ENCODE assay signal across 8 cellular contexts in genomic region chr2:74147729-74148456, GRCh38. TPM values are rescaled to one million over a fixed set of nuclear protein-coding genes. Genes with fewer than 3 reads are reported as not detected.
DNase-seq lines count a peak whose midpoint lies in the region; ATAC-seq, FAIRE-seq and TF ChIP-seq lines count a peak whose summit lies in the region.

Gene BOLA3 (minus strand): TSS chr2:74147912. CDS start chr2:74147874, 38 bp downstream.

- peaks cover 3% of the 10 kb centered on the region; the same call in 1 of the 2 replicates for H4K20me1 ChIP-seq in DOHH2 (ENCODE audit: control insufficient read depth, insufficient read depth, low read depth, low read length)
- H4K20me1 ChIP-seq in neural cell (ENCODE audit: insufficient read depth): no peaks in the 10 kb centered on the region

- peak within 1 kb of the TSS; percentile 56 for H2AFZ ChIP-seq in neural cell (ENCODE audit: low read depth, low read length)

- no peak for FAIRE-seq in RCC 7860 (lab: Jason Lieb, UNC)

- H3K27me3 ChIP-seq in DOHH2 (ENCODE audit: control insufficient read depth, low read length) (no peaks in the 10 kb centered on the region), neural cell (ENCODE audit: insufficient read depth, low read depth, low read length) (no peaks in the 10 kb centered on the region), stomach smooth muscle (ENCODE audit: control insufficient read depth in 1 of 2, insufficient read depth in 2 of 2, low read length in 2 of 2) (no peaks in the 10 kb centered on the region)

- DNase-seq in Jurkat, Clone E6-1 (ENCODE audit: low read depth, low spot score): peak; percentile 46
- DNase-seq in RCC 7860 (ENCODE audit: low spot score) (peak; percentile 70), fibroblast of the aortic adventitia (ENCODE audit: low read depth) (peak; percentile 56)
- peak; percentile 64 to 77 for DNase-seq in activated T-helper 1 cell treated with anti-CD3 and anti-CD28 coated beads, Interleukin-2, amount 50 U/mL, for 16 hours (ENCODE audit: low read depth in 1 of 2, low spot score in 1 of 2)

- peak; percentile 88 for ATAC-seq in GM21619 (IDR thresholded peaks at IDR 0.05; ENCODE audit: unreplicated experiment)

- H3K9ac ChIP-seq in neural cell (ENCODE audit: low read length) (peak within 1 kb of the TSS; percentile 76), stomach smooth muscle (ENCODE audit: low read length in 2 of 2) (peak within 1 kb of the TSS; percentile 86 to 89)

- H3K27ac ChIP-seq in DOHH2 (ENCODE audit: low read depth, low read length) (peak within 1 kb of the TSS; percentile 33), neural cell (ENCODE audit: low read length) (peak within 1 kb of the TSS; percentile 72), stomach smooth muscle (ENCODE audit: low read length) (peak within 1 kb of the TSS; percentile 41)

- H3F3A ChIP-seq in DOHH2 (ENCODE audit: control insufficient read depth, insufficient read depth): peaks cover 37% of the 10 kb centered on the region
- H3F3A ChIP-seq in neural cell (ENCODE audit: insufficient read depth, low read length, poor library complexity, severe bottlenecking): no peaks in the 10 kb centered on the region

- H3K4me3 ChIP-seq in DOHH2 (ENCODE audit: low read length) (peak within 1 kb of the TSS; percentile 90), fibroblast of the aortic adventitia (ENCODE audit: low read depth, low read length) (peak within 1 kb of the TSS; percentile 78), neural cell (ENCODE audit: low read length) (peak within 1 kb of the TSS; percentile 94), stomach smooth muscle (ENCODE audit: low read length in 2 of 2) (peak within 1 kb of the TSS; percentile 78 to 93)
- H3K4me3 ChIP-seq in Jurkat, Clone E6-1 (ENCODE audit: low read length): peak within 1 kb of the TSS; percentile 92

- TF ChIP-seq CTCF in DOHH2 (IDR thresholded peaks at IDR 0.05; ENCODE audit: low read depth, low read length, poor library complexity, severe bottlenecking): peak; percentile 84
- TF ChIP-seq CTCF in fibroblast of the aortic adventitia (IDR thresholded peaks at IDR 0.05; ENCODE audit: insufficient read depth, low read length): peak; percentile 39
- peak; percentile 79 for TF ChIP-seq CTCF in neural cell (IDR thresholded peaks at IDR 0.05; ENCODE audit: poor library complexity, severe bottlenecking)

- no peaks in the 10 kb centered on the region for H3K9me3 ChIP-seq in DOHH2 (ENCODE audit: control insufficient read depth, insufficient read depth, low read length)
- no peaks in the 10 kb centered on the region for H3K9me3 ChIP-seq in neural cell (ENCODE audit: low read length)
- H3K9me3 ChIP-seq in stomach smooth muscle (ENCODE audit: control insufficient read depth in 2 of 2, low read length in 2 of 2): no peaks in the 10 kb centered on the region

- TF ChIP-seq RAD21 in neural cell (conservative IDR thresholded peaks at IDR 0.05): peak; percentile 75

- TF ChIP-seq EP300 in neural cell (conservative IDR thresholded peaks at IDR 0.05; ENCODE audit: poor library complexity, severe bottlenecking): no peak

- peak within 1 kb of the TSS; percentile 92 for H3K4me2 ChIP-seq in DOHH2 (ENCODE audit: low read length)
- H3K4me2 ChIP-seq in neural cell (ENCODE audit: low read length): peak within 1 kb of the TSS; percentile 94

- H3K4me1 ChIP-seq in DOHH2 (ENCODE audit: control insufficient read depth, low read length) (peaks cover 49% of the 10 kb centered on the region), stomach smooth muscle (ENCODE audit: control insufficient read depth, insufficient read depth, low read length) (peaks cover 23% of the 10 kb centered on the region)

- H3K9me2 ChIP-seq in DOHH2 (replicated peaks; ENCODE audit: control insufficient read depth, low read length) (no peaks in the 10 kb centered on the region), neural cell (ENCODE audit: insufficient read depth, low read length) (no peaks in the 10 kb centered on the region)

- H3K79me2 ChIP-seq in DOHH2 (ENCODE audit: control insufficient read depth, low read length) (peaks cover 16% of the 10 kb centered on the region), neural cell (replicated peaks; ENCODE audit: insufficient read depth, low read length) (peaks cover 16% of the 10 kb centered on the region)

- H3K36me3 ChIP-seq in DOHH2 (ENCODE audit: control insufficient read depth, low read length) (peaks cover 25% of the 10 kb centered on the region), neural cell (ENCODE audit: insufficient read depth, low read length) (peaks cover 3% of the 10 kb centered on the region), stomach smooth muscle (ENCODE audit: control insufficient read depth in 2 of 2, insufficient read depth in 2 of 2, low read length in 2 of 2) (peaks cover 2 to 6% of the 10 kb centered on the region in 2 donors)

TF ChIP-seq in neural cell, 6 proteins besides CTCF, POLR2A, EP300 and RAD21:
- TF ChIP-seq SMC3 (conservative IDR thresholded peaks at IDR 0.05; ENCODE audit: poor library complexity) (peak; percentile 77), REST (IDR thresholded peaks at IDR 0.05; ENCODE audit: borderline replicate concordance) (peak; percentile 21), EZH2 (IDR thresholded peaks at IDR 0.05; ENCODE audit: borderline replicate concordance, insufficient read depth, low read length, poor library complexity, severe bottlenecking) (no peak), MXI1 (conservative IDR thresholded peaks at IDR 0.05; ENCODE audit: poor library complexity, severe bottlenecking) (peak; percentile 90), POLR2AphosphoS5 (IDR thresholded peaks at IDR 0.05) (peak; percentile 21)

RNA-seq across cellular contexts. Expression of gene BOLA3, which starts in this region (rescaled TPM):
- polyA plus RNA-seq in Jurkat, Clone E6-1 (2012; ENCODE audit: insufficient read depth, insufficient read length): 94.3 TPM
- 10.2 and 49.4 TPM in 2 replicates for total RNA-seq in fibroblast of the aortic adventitia (ENCODE audit: low replicate concordance)
- polyA plus RNA-seq in neural cell: 89.1 and 132 TPM in 2 replicates
- 34.3 and 35.2 TPM in 2 replicates for polyA minus RNA-seq in neural cell

Comparison
In these comparisons a context has a peak if more than half of its experiments do, and no peak if none do; other contexts are left out.
1. Peak in every context shown above with its lines: DNase-seq, ATAC-seq, H3K4me3 ChIP-seq and H3K27ac ChIP-seq.